In genomic region chr11:62545437-62546243, GRCh38 we compare ENCODE assay signal across 8 cellular contexts. TPM values are rescaled to one million over a fixed set of nuclear protein-coding genes. Genes with fewer than 3 reads are reported as not detected.
DNase-seq lines count a peak whose midpoint lies in the region; ATAC-seq and TF ChIP-seq lines count a peak whose summit lies in the region.

No MANE protein-coding gene starts in this region.

- H3K4me1 Mint-ChIP-seq in activated naive CD8-positive, alpha-beta T cell treated with anti-CD3 and anti-CD28 coated beads, Interleukin-2, amount 50 U/mL, for 24 hours: peaks cover 78% of the 10 kb centered on the region
- peaks cover 10% of the 10 kb centered on the region for H3K4me1 Mint-ChIP-seq in glutamatergic neuron (ENCODE audit: low read depth, unreplicated experiment)

- ATAC-seq in activated naive CD8-positive, alpha-beta T cell treated with anti-CD3 and anti-CD28 coated beads, Interleukin-2, amount 50 U/mL, for 24 hours: peak; percentile 8
- no peak for ATAC-seq in GM21717 (IDR thresholded peaks at IDR 0.05; ENCODE audit: unreplicated experiment)

- peaks cover 12% of the 10 kb centered on the region for H3K27me3 Mint-ChIP-seq in activated naive CD8-positive, alpha-beta T cell treated with anti-CD3 and anti-CD28 coated beads, Interleukin-2, amount 50 U/mL, for 24 hours
- peaks cover 28% of the 10 kb centered on the region for H3K27me3 Mint-ChIP-seq in glutamatergic neuron (ENCODE audit: unreplicated experiment)

- H3K27ac Mint-ChIP-seq in activated naive CD8-positive, alpha-beta T cell treated with anti-CD3 and anti-CD28 coated beads, Interleukin-2, amount 50 U/mL, for 24 hours: peak overlapping the region; percentile 68
- no peak overlapping the region for H3K27ac Mint-ChIP-seq in glutamatergic neuron (ENCODE audit: unreplicated experiment)

- H3K36me3 Mint-ChIP-seq in activated naive CD8-positive, alpha-beta T cell treated with anti-CD3 and anti-CD28 coated beads, Interleukin-2, amount 50 U/mL, for 24 hours (ENCODE audit: low read depth): peaks cover 1% of the 10 kb centered on the region
- H3K36me3 Mint-ChIP-seq in glutamatergic neuron (ENCODE audit: unreplicated experiment): no peaks in the 10 kb centered on the region

- H3K4me3 Mint-ChIP-seq in activated naive CD8-positive, alpha-beta T cell treated with anti-CD3 and anti-CD28 coated beads, Interleukin-2, amount 50 U/mL, for 24 hours: peak overlapping the region; percentile 87
- peak overlapping the region; percentile 78 for H3K4me3 Mint-ChIP-seq in glutamatergic neuron (ENCODE audit: unreplicated experiment)

- TF ChIP-seq CTCF in glutamatergic neuron (IDR thresholded peaks at IDR 0.05; ENCODE audit: partially characterized antibody, unreplicated experiment): no peak

- H3K9me3 Mint-ChIP-seq in activated naive CD8-positive, alpha-beta T cell treated with anti-CD3 and anti-CD28 coated beads, Interleukin-2, amount 50 U/mL, for 24 hours: no peaks in the 10 kb centered on the region
- H3K9me3 Mint-ChIP-seq in glutamatergic neuron (ENCODE audit: unreplicated experiment): no peaks in the 10 kb centered on the region

- peak; percentile 60 for DNase-seq in stimulated activated CD4-positive, alpha-beta T cell treated with anti-CD3 and anti-CD28 coated beads, Interleukin-12 subunit alpha, Interleukin-12 subunit beta, amount 100 ng/mL, for 4 hours
- no peak for DNase-seq in stimulated activated CD4-positive, alpha-beta T cell treated with anti-CD3 and anti-CD28 coated beads, Interleukin-1b, Interleukin-23, amount 100 ng/mL, for 48 hours
- DNase-seq in RPMI7951 (ENCODE audit: low read depth) (peak; percentile 95), glutamatergic neuron (no peak), nucleus accumbens (lab: John Stamatoyannopoulos, UW) (peak in 30 of 56 donors; percentile 17 to 78 (median 44)), NCI-H187 treated with DMSO at 0.1 percent for 48 hours (lab: John Stamatoyannopoulos, UW) (no peak)
- peak; percentile 67 for DNase-seq in activated naive CD8-positive, alpha-beta T cell treated with anti-CD3 and anti-CD28 coated beads, Interleukin-2, amount 50 U/mL, for 24 hours

RNA-seq across cellular contexts. Expression of gene AHNAK, which starts 1.0 kb away (rescaled TPM):
- 184 and 206 TPM in 2 replicates for total RNA-seq in RPMI7951 (2014; rRNA removed; shearing (Covaris generic))
- total RNA-seq in glutamatergic neuron (ENCODE audit: unreplicated experiment): 4.5 TPM

RNA-seq across cellular contexts. Expression of gene EEF1G, which starts 28.1 kb away (rescaled TPM):
- total RNA-seq in RPMI7951 (2014; rRNA removed; shearing (Covaris generic)): 841 and 1,053 TPM in 2 replicates
- total RNA-seq in glutamatergic neuron (ENCODE audit: unreplicated experiment): 928 TPM

RNA-seq across cellular contexts. Expression of gene TUT1, which starts 45.7 kb away (rescaled TPM):
- total RNA-seq in RPMI7951 (2014; rRNA removed; shearing (Covaris generic)): 4.7 and 5.3 TPM in 2 replicates
- 29.7 TPM for total RNA-seq in glutamatergic neuron (ENCODE audit: unreplicated experiment)

RNA-seq across cellular contexts. Expression of gene MTA2, which starts 56.0 kb away (rescaled TPM):
- total RNA-seq in RPMI7951 (2014; rRNA removed; shearing (Covaris generic)): 91.2 and 103 TPM in 2 replicates
- total RNA-seq in glutamatergic neuron (ENCODE audit: unreplicated experiment): 172 TPM

Comparison
In these comparisons a context has a peak if more than half of its experiments do, and no peak if none do; other contexts are left out.
1. DNase-seq: peak in stimulated activated CD4-positive, alpha-beta T cell treated with anti-CD3 and anti-CD28 coated beads, Interleukin-12 subunit alpha, Interleukin-12 subunit beta, amount 100 ng/mL, for 4 hours (single experiment), RPMI7951 (single experiment), activated naive CD8-positive, alpha-beta T cell treated with anti-CD3 and anti-CD28 coated beads, Interleukin-2, amount 50 U/mL, for 24 hours (single experiment) and nucleus accumbens (30 of 56); none in stimulated activated CD4-positive, alpha-beta T cell treated with anti-CD3 and anti-CD28 coated beads, Interleukin-1b, Interleukin-23, amount 100 ng/mL, for 48 hours (single experiment), glutamatergic neuron (single experiment) and NCI-H187 treated with DMSO at 0.1 percent for 48 hours (single experiment).
2. RNA of gene AHNAK, which starts 1.0 kb away (total RNA-seq): 184 to 206 TPM in RPMI7951; 4.5 TPM in glutamatergic neuron (single experiment); every median in the first group is over 10 times any median in the second.